ENCODE assay signal across 8 cellular contexts in the genomic region with DNA sequence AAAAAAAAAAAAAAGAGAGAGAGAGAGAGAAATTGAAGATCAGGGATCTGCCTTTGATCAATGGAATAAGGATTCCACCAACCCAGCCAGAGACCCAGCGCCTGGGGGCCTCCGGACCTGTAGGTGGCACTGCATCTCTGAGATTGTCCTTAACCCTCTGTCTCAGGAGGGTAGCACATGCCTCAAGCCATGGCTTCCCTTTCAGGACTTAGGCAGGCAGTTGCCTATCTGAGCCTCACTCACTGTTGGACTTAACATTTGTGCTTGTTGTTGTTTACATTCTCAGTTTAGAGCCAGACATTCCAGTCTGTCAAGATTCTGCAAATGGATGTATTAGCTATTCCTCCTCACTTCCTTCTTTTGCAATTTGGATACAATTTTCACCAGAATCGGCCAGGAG. TPM values are rescaled to one million over a fixed set of nuclear protein-coding genes. Genes with fewer than 3 reads are reported as not detected.
DNase-seq lines count a peak whose midpoint lies in the region; ATAC-seq and TF ChIP-seq lines count a peak whose summit lies in the region.

No MANE protein-coding gene starts in this region.

- TF ChIP-seq CTCF in CD8-positive, alpha-beta T cell (IDR thresholded peaks at IDR 0.05), result no peak

- no peaks in the 10 kb centered on the region for H3K27me3 ChIP-seq in CD8-positive, alpha-beta T cell (ENCODE audit: insufficient read depth, low read length)

- CTCF ChIA-PET in CD8-positive, alpha-beta T cell (lab: Charles Lee), result interaction anchor here (1.3 kb wide), 1 partner anchor 11 kb away, joined by 3 read pairs; no protein-coding TSS in a partner anchor

- no peaks in the 10 kb centered on the region for H3K9me3 Mint-ChIP-seq in activated T-cell treated with anti-CD3 and anti-CD28 coated beads, Interleukin-2, amount 50 U/mL, for 24 hours
- H3K9me3 Mint-ChIP-seq in activated naive CD8-positive, alpha-beta T cell treated with anti-CD3 and anti-CD28 coated beads, Interleukin-2, amount 50 U/mL, for 24 hours, result peaks cover 3% of the 10 kb centered on the region
- no peaks in the 10 kb centered on the region for H3K9me3 Mint-ChIP-seq in CD8-positive, alpha-beta T cell

- peaks cover 5% of the 10 kb centered on the region for H3K4me1 Mint-ChIP-seq in activated T-cell treated with anti-CD3 and anti-CD28 coated beads, Interleukin-2, amount 50 U/mL, for 24 hours (ENCODE audit: low read depth)
- peaks cover 4% of the 10 kb centered on the region for H3K4me1 Mint-ChIP-seq in activated naive CD8-positive, alpha-beta T cell treated with anti-CD3 and anti-CD28 coated beads, Interleukin-2, amount 50 U/mL, for 24 hours
- peaks cover 2% of the 10 kb centered on the region for H3K4me1 Mint-ChIP-seq in CD8-positive, alpha-beta T cell (ENCODE audit: low read depth)
- H3K4me1 Mint-ChIP-seq in T-helper 17 cell, result peaks cover 6% of the 10 kb centered on the region

- H3K4me3 ChIP-seq in CD8-positive, alpha-beta T cell (ENCODE audit: low read depth, low read length), result no peak overlapping the region

- POLR2A ChIA-PET in CD8-positive, alpha-beta T cell (lab: Charles Lee), result no interaction called here

- no peak overlapping the region for H3K27ac Mint-ChIP-seq in activated T-cell treated with anti-CD3 and anti-CD28 coated beads, Interleukin-2, amount 50 U/mL, for 24 hours
- no peak overlapping the region for H3K27ac Mint-ChIP-seq in activated naive CD8-positive, alpha-beta T cell treated with anti-CD3 and anti-CD28 coated beads, Interleukin-2, amount 50 U/mL, for 24 hours
- H3K27ac Mint-ChIP-seq in CD8-positive, alpha-beta T cell, result no peak overlapping the region
- H3K27ac Mint-ChIP-seq in T-helper 17 cell, result no peak overlapping the region

- H3K4me3 Mint-ChIP-seq in activated T-cell treated with anti-CD3 and anti-CD28 coated beads, Interleukin-2, amount 50 U/mL, for 24 hours, result no peak overlapping the region
- H3K4me3 Mint-ChIP-seq in activated naive CD8-positive, alpha-beta T cell treated with anti-CD3 and anti-CD28 coated beads, Interleukin-2, amount 50 U/mL, for 24 hours, result no peak overlapping the region
- H3K4me3 Mint-ChIP-seq in CD8-positive, alpha-beta T cell, result no peak overlapping the region
- no peak overlapping the region for H3K4me3 Mint-ChIP-seq in T-helper 17 cell

- no peaks in the 10 kb centered on the region for H3K36me3 ChIP-seq in CD8-positive, alpha-beta T cell (ENCODE audit: insufficient read depth, low read length)

- no peaks in the 10 kb centered on the region for H3K9me3 ChIP-seq in CD8-positive, alpha-beta T cell (ENCODE audit: low read length)
- H3K9me3 ChIP-seq in T-helper 17 cell (ENCODE audit: control insufficient read depth, low read length, poor library complexity, severe bottlenecking), result no peaks in the 10 kb centered on the region

- DNase-seq in activated T-cell treated with anti-CD3 and anti-CD28 coated beads for 48 hours (ENCODE audit: low read depth) (peak; percentile 3), HuH-7.5 (ENCODE audit: low spot score) (peak; percentile 40), T-helper 17 cell (no peak)
- DNase-seq in activated T-cell treated with anti-CD3 and anti-CD28 coated beads, Interleukin-2, amount 50 U/mL, for 24 hours, result no peak
- DNase-seq in activated naive CD8-positive, alpha-beta T cell treated with anti-CD3 and anti-CD28 coated beads, Interleukin-2, amount 50 U/mL, for 24 hours, result peak; percentile 19
- DNase-seq in stimulated activated naive CD8-positive, alpha-beta T cell treated with anti-CD3 and anti-CD28 coated beads, Interleukin-15, Interleukin-2, amounts not matched to agents 100 U/mL and 50 U/mL, for 24 hours, result peak; percentile 25
- DNase-seq in CD8-positive, alpha-beta T cell, result no peak

- H3K27me3 Mint-ChIP-seq in activated T-cell treated with anti-CD3 and anti-CD28 coated beads, Interleukin-2, amount 50 U/mL, for 24 hours, result peaks cover 43% of the 10 kb centered on the region
- peaks cover 43% of the 10 kb centered on the region for H3K27me3 Mint-ChIP-seq in activated naive CD8-positive, alpha-beta T cell treated with anti-CD3 and anti-CD28 coated beads, Interleukin-2, amount 50 U/mL, for 24 hours
- peaks cover 42% of the 10 kb centered on the region for H3K27me3 Mint-ChIP-seq in CD8-positive, alpha-beta T cell (ENCODE audit: low read depth)
- H3K27me3 Mint-ChIP-seq in T-helper 17 cell, result peaks cover 37% of the 10 kb centered on the region

- no peaks in the 10 kb centered on the region for H3K4me1 ChIP-seq in CD8-positive, alpha-beta T cell (ENCODE audit: insufficient read depth, low read length)

- no peak for ATAC-seq in activated naive CD8-positive, alpha-beta T cell treated with anti-CD3 and anti-CD28 coated beads, Interleukin-2, amount 50 U/mL, for 24 hours
- no peak for ATAC-seq in stimulated activated naive CD8-positive, alpha-beta T cell treated with anti-CD3 and anti-CD28 coated beads, Interleukin-15, Interleukin-2, amounts not matched to agents 100 U/mL and 50 U/mL, for 24 hours
- ATAC-seq in CD8-positive, alpha-beta T cell, result no peak
- ATAC-seq in GM19455 (IDR thresholded peaks at IDR 0.05; ENCODE audit: unreplicated experiment) (no peak), T-helper 17 cell (no peak)

- H3K36me3 Mint-ChIP-seq in activated T-cell treated with anti-CD3 and anti-CD28 coated beads, Interleukin-2, amount 50 U/mL, for 24 hours (ENCODE audit: low read depth), result no peaks in the 10 kb centered on the region
- no peaks in the 10 kb centered on the region for H3K36me3 Mint-ChIP-seq in activated naive CD8-positive, alpha-beta T cell treated with anti-CD3 and anti-CD28 coated beads, Interleukin-2, amount 50 U/mL, for 24 hours (ENCODE audit: low read depth)
- no peaks in the 10 kb centered on the region for H3K36me3 Mint-ChIP-seq in CD8-positive, alpha-beta T cell
- H3K36me3 Mint-ChIP-seq in T-helper 17 cell (ENCODE audit: low read depth), result peaks cover 8% of the 10 kb centered on the region

- intact Hi-C loops in CD8-positive, alpha-beta T cell (cut with DNase I, micrococcal nuclease), result no loop called here

- no peak overlapping the region for H3K27ac ChIP-seq in CD8-positive, alpha-beta T cell (ENCODE audit: low read depth, low read length)

RNA-seq across cellular contexts. Expression of gene SCNN1B, which starts 5.1 kb away (rescaled TPM):
- total RNA-seq in CD8-positive, alpha-beta T cell, result not detected
- not detected for total RNA-seq in T-helper 17 cell

Comparison
In these comparisons a context has a peak if more than half of its experiments do, and no peak if none do; other contexts are left out.
1. DNase-seq: peak in activated T-cell treated with anti-CD3 and anti-CD28 coated beads for 48 hours (single experiment), HuH-7.5 (single experiment), activated naive CD8-positive, alpha-beta T cell treated with anti-CD3 and anti-CD28 coated beads, Interleukin-2, amount 50 U/mL, for 24 hours (single experiment) and stimulated activated naive CD8-positive, alpha-beta T cell treated with anti-CD3 and anti-CD28 coated beads, Interleukin-15, Interleukin-2, amounts not matched to agents 100 U/mL and 50 U/mL, for 24 hours (single experiment); none in activated T-cell treated with anti-CD3 and anti-CD28 coated beads, Interleukin-2, amount 50 U/mL, for 24 hours (single experiment), CD8-positive, alpha-beta T cell (0 of 7) and T-helper 17 cell (0 of 3).